Comparison of ENCODE assay signal across 8 cellular contexts in the genomic region with DNA sequence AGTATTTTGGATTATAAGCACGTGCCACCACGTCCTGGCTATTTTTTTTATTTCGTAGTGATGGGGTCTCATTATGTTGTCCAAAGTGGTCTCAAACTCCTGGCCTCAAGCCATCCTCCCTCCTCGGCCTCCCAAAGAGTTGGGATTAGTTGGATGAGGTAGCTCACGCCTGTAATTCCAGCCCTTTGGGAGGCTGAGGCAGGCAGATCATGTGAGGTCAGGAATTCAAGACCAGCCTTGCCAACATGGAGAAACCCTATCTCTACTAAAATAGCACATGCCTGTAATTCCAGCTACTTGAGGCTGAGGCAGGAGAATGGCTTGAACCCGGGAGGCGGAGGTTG. TPM values are rescaled to one million over a fixed set of nuclear protein-coding genes. Genes with fewer than 3 reads are reported as not detected.
DNase-seq lines count a peak whose midpoint lies in the region; ATAC-seq and TF ChIP-seq lines count a peak whose summit lies in the region.

No MANE protein-coding gene starts in this region.

- peak overlapping the region; percentile 60 for H3K4me3 ChIP-seq in left ventricle myocardium inferior
- no peak overlapping the region for H3K4me3 ChIP-seq in aorta (ENCODE audit: low read length in 2 of 2)

- peaks cover 39% of the 10 kb centered on the region for H3K4me1 ChIP-seq in left ventricle myocardium inferior
- H3K4me1 ChIP-seq in aorta (ENCODE audit: control insufficient read depth in 1 of 2, insufficient read depth in 2 of 2, low read length in 2 of 2): no peaks in the 10 kb centered on the region

- no peak for ATAC-seq in left cardiac atrium
- ATAC-seq in aorta (ENCODE audit: low FRiP score): no peak
- ATAC-seq in HG02973 (IDR thresholded peaks at IDR 0.05; ENCODE audit: unreplicated experiment): no peak

- H3K9me3 ChIP-seq in left ventricle myocardium inferior (replicated peaks) (no peaks in the 10 kb centered on the region), aorta (ENCODE audit: control insufficient read depth, low read length) (no peaks in the 10 kb centered on the region)

- H3K36me3 ChIP-seq in left ventricle myocardium inferior (no peaks in the 10 kb centered on the region), aorta (ENCODE audit: control insufficient read depth in 1 of 2, insufficient read depth in 2 of 2, low read length in 1 of 2) (no peaks in the 10 kb centered on the region)

- H3K27ac ChIP-seq in left ventricle myocardium inferior (replicated peaks) (peak overlapping the region; percentile 98), caudate nucleus (ENCODE audit: low read depth, low read length) (peak overlapping the region; percentile 96), aorta (ENCODE audit: low read depth in 1 of 2, low read length in 2 of 2) (peak overlapping the region; percentile 63 to 96)

- intact Hi-C loops in left ventricle myocardium inferior (cut with micrococcal nuclease): no loop called here
- intact Hi-C loops in left cardiac atrium (cut with DNase I): no loop called here
- intact Hi-C loops in aorta (cut with DNase I): no loop called here

- H3K27me3 ChIP-seq in left ventricle myocardium inferior (ENCODE audit: low read depth) (no peaks in the 10 kb centered on the region), aorta (ENCODE audit: control insufficient read depth in 1 of 2, insufficient read depth in 2 of 2, low read length in 1 of 2) (no peaks in the 10 kb centered on the region)

- no peak for TF ChIP-seq CTCF in left ventricle myocardium inferior (IDR thresholded peaks at IDR 0.05; ENCODE audit: borderline replicate concordance)

- WGBS in aorta, 2 donors: 9 to 10% methylated on average over 7 of the region's 7 CpGs

- DNase-seq in left ventricle myocardium inferior (no peak), left cardiac atrium (no peak), caudate nucleus (lab: John Stamatoyannopoulos, UW) (peak in 1 of 61 donors; percentile 16), myocyte (ENCODE audit: low read depth) (peak; percentile 72), aorta (no peak), NCI-H1105 (lab: John Stamatoyannopoulos, UW) (no peak)
- no peak for DNase-seq in stimulated activated naive CD4-positive, alpha-beta T cell treated with Interleukin-2 at 50 U/mL for 16 hours (lab: John Stamatoyannopoulos, UW)

RNA-seq across cellular contexts. Expression of a gene that starts 21.8 kb away (rescaled TPM):
- total RNA-seq in left ventricle myocardium inferior: 223 TPM
- 100 to 1,000 TPM; 218 to 253 TPM for total RNA-seq in left cardiac atrium
- 258 and 294 TPM in 2 replicates for total RNA-seq in myocyte
- 330 TPM for polyA plus RNA-seq in myocyte (2012)
- total RNA-seq in aorta: 100 to 1,000 TPM; 104 to 121 TPM
- polyA plus RNA-seq in aorta: 10 to 100 TPM; 40.0 to 58.2 TPM

RNA-seq across cellular contexts. Expression of a gene that starts 28.9 kb away (rescaled TPM):
- total RNA-seq in left ventricle myocardium inferior (0.99 TPM), left cardiac atrium (1 to 10 TPM in 1 of 2 donors, under 1 TPM in 1; 0.55 to 1.4 TPM), myocyte (0.88 TPM in 1 of 2 replicates, not detected in the other), aorta (under 1 TPM; 0.33 to 0.58 TPM)
- polyA plus RNA-seq in myocyte (2012): 0.90 TPM
- polyA plus RNA-seq in aorta: under 1 TPM in 1 of 2 donors, not detected in 1; 0.13 TPM

RNA-seq across cellular contexts. Expression of a gene that starts 44.2 kb away (rescaled TPM):
- total RNA-seq in left ventricle myocardium inferior: not detected
- under 1 TPM in 1 of 2 donors, not detected in 1; 0.76 TPM for total RNA-seq in left cardiac atrium
- 1.6 TPM in 1 of 2 replicates, not detected in the other for total RNA-seq in myocyte
- polyA plus RNA-seq in myocyte (2012): 7.7 TPM
- 1 to 10 TPM; 1.5 to 2.0 TPM for total RNA-seq in aorta
- polyA plus RNA-seq in aorta: 1 to 10 TPM in 1 of 2 donors, under 1 TPM in 1; 0.38 to 3.2 TPM
